ENCODE assay signal across 8 cellular contexts in the genomic region with DNA sequence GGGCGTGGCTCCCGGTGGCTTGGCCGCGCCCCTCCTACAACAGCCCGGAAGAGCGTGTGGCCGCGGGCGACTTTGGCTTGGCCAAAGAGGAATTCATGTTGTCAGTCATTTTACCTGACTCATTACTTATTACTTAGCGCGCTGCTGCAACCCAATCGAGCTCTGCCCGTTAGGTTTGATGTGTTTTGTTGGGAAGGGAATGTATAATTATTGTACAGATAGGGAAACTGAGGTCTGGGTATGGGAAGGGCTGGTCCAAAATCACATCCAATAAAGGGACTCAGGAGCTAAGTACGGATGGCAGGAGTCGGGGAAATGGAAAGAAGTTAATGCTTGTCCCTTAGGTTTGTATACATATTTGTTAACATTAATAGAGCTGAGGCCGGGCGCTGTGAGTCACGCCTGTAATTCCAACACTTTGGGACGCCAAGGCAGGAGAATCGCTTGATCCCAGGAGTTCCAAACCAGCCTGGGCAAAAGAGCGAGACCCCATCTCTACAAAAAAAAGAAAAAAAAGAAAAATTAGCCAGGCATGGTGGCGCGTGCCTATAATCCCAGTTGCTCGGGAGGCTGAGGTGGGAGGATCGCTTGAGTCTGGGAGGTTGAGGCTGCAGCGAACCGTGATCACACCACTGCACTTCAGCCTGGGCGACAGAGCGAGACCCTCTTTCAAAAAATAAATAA. TPM values are rescaled to one million over a fixed set of nuclear protein-coding genes. Genes with fewer than 3 reads are reported as not detected.
DNase-seq lines count a peak whose midpoint lies in the region; ATAC-seq, FAIRE-seq and TF ChIP-seq lines count a peak whose summit lies in the region.

No MANE protein-coding gene starts in this region.

- no peak for FAIRE-seq in kidney (lab: Jason Lieb, UNC)

- H3K27me3 ChIP-seq in thymus (ENCODE audit: control insufficient read depth, insufficient read depth), result no peaks in the 10 kb centered on the region

- no peak for ATAC-seq in HG03097 (IDR thresholded peaks at IDR 0.05; ENCODE audit: low FRiP score, unreplicated experiment)
- ATAC-seq in HG03045 (IDR thresholded peaks at IDR 0.05; ENCODE audit: unreplicated experiment), result no peak

- TF ChIP-seq CTCF in GM10266 (IDR thresholded peaks at IDR 0.05; ENCODE audit: control insufficient read depth, insufficient read depth, low read depth, missing control alignments) (no peak), kidney (IDR thresholded peaks at IDR 0.05; ENCODE audit: borderline replicate concordance, extremely low read depth, insufficient read depth) (no peak)

- DNase-seq in GM10266 (ENCODE audit: extremely low spot score) (peak; percentile 97), LoVo (ENCODE audit: low spot score) (peak; percentile 98), kidney (peak; percentile 56), NCI-H82 (lab: John Stamatoyannopoulos, UW) (no peak)

- H3K9ac ChIP-seq in kidney (ENCODE audit: low read length in 2 of 2), result no peak overlapping the region

- intact Hi-C loops in kidney (cut with DNase I), result no loop called here

- peak overlapping the region; percentile 91 for H3K27ac ChIP-seq in adipose tissue (ENCODE audit: low read depth, low read length)
- peak overlapping the region; percentile 100 for H3K27ac ChIP-seq in kidney (ENCODE audit: low read depth in 2 of 2, low read length in 2 of 2)
- peak overlapping the region; percentile 75 for H3K27ac ChIP-seq in thymus (ENCODE audit: low read depth)

- no peaks in the 10 kb centered on the region for H3K9me3 ChIP-seq in kidney (ENCODE audit: control insufficient read depth in 1 of 2, low read length in 2 of 2)
- H3K9me3 ChIP-seq in thymus (ENCODE audit: control insufficient read depth), result no peaks in the 10 kb centered on the region

- peaks cover 9 to 19% of the 10 kb centered on the region in 2 donors for H3K36me3 ChIP-seq in kidney (ENCODE audit: control insufficient read depth in 1 of 2, insufficient read depth in 2 of 2, low read length in 2 of 2)
- H3K36me3 ChIP-seq in thymus (ENCODE audit: control insufficient read depth, insufficient read depth), result peaks cover 18% of the 10 kb centered on the region

- 44 to 46% (median 44%) methylated on average over 29 of the region's 29 CpGs for WGBS in adipose tissue, 3 donors
- WGBS in thymus, result 47% methylated on average over 29 of the region's 29 CpGs

- H3K4me3 ChIP-seq in kidney (ENCODE audit: low read length in 2 of 2) (peak overlapping the region; percentile 76 to 98), thymus (ENCODE audit: low read length) (peak overlapping the region; percentile 75)

- peaks cover 7 to 14% of the 10 kb centered on the region in 2 donors for H3K4me1 ChIP-seq in kidney (ENCODE audit: control insufficient read depth in 1 of 2, insufficient read depth in 1 of 2, low read depth in 1 of 2, low read length in 2 of 2)
- peaks cover 9% of the 10 kb centered on the region for H3K4me1 ChIP-seq in thymus (ENCODE audit: control insufficient read depth, insufficient read depth, low read length)

RNA-seq across cellular contexts. Expression of gene ZNF335, which starts 0.6 kb away (rescaled TPM):
- polyA plus RNA-seq in adipose tissue (10 to 100 TPM in 1 of 3 donors, 1 to 10 TPM in 2; 6.9 to 11.0 (median 7.4) TPM), kidney (ENCODE audit: insufficient read depth, low read depth, low replicate concordance) (5.7 TPM), thymus (16.5 TPM)
- total RNA-seq in kidney, result 22.3 TPM

RNA-seq across cellular contexts. Expression of gene MMP9, which starts 36.1 kb away (rescaled TPM):
- 10 to 100 TPM in 2 of 3 donors, under 1 TPM in 1; 0.79 to 16.6 (median 12.8) TPM for polyA plus RNA-seq in adipose tissue
- 6.6 TPM for total RNA-seq in kidney
- not detected for polyA plus RNA-seq in kidney (ENCODE audit: insufficient read depth, low read depth, low replicate concordance)
- polyA plus RNA-seq in thymus, result 10.1 TPM

RNA-seq across cellular contexts. Expression of gene PCIF1, which starts 38.2 kb away (rescaled TPM):
- 10 to 100 TPM; 18.6 to 28.2 (median 25.8) TPM for polyA plus RNA-seq in adipose tissue
- total RNA-seq in kidney, result 43.1 TPM
- polyA plus RNA-seq in kidney (ENCODE audit: insufficient read depth, low read depth, low replicate concordance), result 27.4 TPM
- polyA plus RNA-seq in thymus, result 37.4 TPM

RNA-seq across cellular contexts. Expression of gene SLC12A5, which starts 56.4 kb away (rescaled TPM):
- polyA plus RNA-seq in adipose tissue, result 1 to 10 TPM in 1 of 3 donors, under 1 TPM in 2; 0.39 to 1.3 (median 0.56) TPM
- 2.0 TPM for total RNA-seq in kidney
- polyA plus RNA-seq in kidney (ENCODE audit: insufficient read depth, low read depth, low replicate concordance), result 2.5 TPM
- 4.0 TPM for polyA plus RNA-seq in thymus
